Comparison of ENCODE assay signal across 8 cellular contexts in genomic region chr13:23889598-23890224, GRCh38. TPM values are rescaled to one million over a fixed set of nuclear protein-coding genes. Genes with fewer than 3 reads are reported as not detected.
A peak's percentile ranks its signal among the peaks of the same experiment; 100 is the strongest.
DNase-seq lines count a peak whose midpoint lies in the region; ATAC-seq and TF ChIP-seq lines count a peak whose summit lies in the region.

No MANE protein-coding gene starts in this region.

- ATAC-seq in GM21825 (IDR thresholded peaks at IDR 0.05; ENCODE audit: unreplicated experiment) (peak; percentile 1), natural killer cell (no peak)

- peak overlapping the region; percentile 81 to 96 for H3K27ac Mint-ChIP-seq in natural killer cell

- DNase-seq in NCI-H1417 (lab: John Stamatoyannopoulos, UW) = peak in 2 of 3 experiments; percentile 37 to 58
- DNase-seq in NCI-H1417 treated with DMSO at 0.1 percent for 48 hours (lab: John Stamatoyannopoulos, UW) = no peak
- DNase-seq in NCI-H524 treated with DMSO at 0.1 percent for 48 hours (lab: John Stamatoyannopoulos, UW) = peak; percentile 86
- DNase-seq in cerebellum (ENCODE audit: low spot score) = peak; percentile 7
- no peak for DNase-seq in natural killer cell
- DNase-seq in DMS153 (lab: John Stamatoyannopoulos, UW) = no peak
- no peak for DNase-seq in NCI-H2227 (lab: John Stamatoyannopoulos, UW; ENCODE audit: unreplicated experiment)

- peak; percentile 28 for TF ChIP-seq CTCF in natural killer cell (IDR thresholded peaks at IDR 0.05)

- H3K36me3 Mint-ChIP-seq in natural killer cell = no peaks in the 10 kb centered on the region

- no peaks in the 10 kb centered on the region for H3K27me3 Mint-ChIP-seq in natural killer cell (ENCODE audit: low read depth in 2 of 2)

- intact Hi-C loops in natural killer cell (cut with micrococcal nuclease) = loop anchor here (2.0 to 5.0 kb wide), 2 partner anchors 312 to 515 kb away; no protein-coding TSS in a partner anchor

- H3K9me3 Mint-ChIP-seq in natural killer cell = no peaks in the 10 kb centered on the region

- H3K4me1 Mint-ChIP-seq in natural killer cell = peaks cover 21% of the 10 kb centered on the region in 2 donors

- peak overlapping the region; percentile 98 for H3K4me3 Mint-ChIP-seq in natural killer cell

RNA-seq across cellular contexts. Expression of gene MIPEP, which starts 0.5 kb away (rescaled TPM):
- total RNA-seq in cerebellum = 12.1 TPM
- 10 to 100 TPM in 1 of 3 donors, 1 to 10 TPM in 2; 9.7 to 10.1 (median 9.7) TPM for total RNA-seq in natural killer cell

RNA-seq across cellular contexts. Expression of gene C1QTNF9B, which starts 7.6 kb away (rescaled TPM):
- total RNA-seq in cerebellum = not detected
- total RNA-seq in natural killer cell = not detected

Comparison
In these comparisons a context has a peak if more than half of its experiments do, and no peak if none do; other contexts are left out.
1. DNase-seq: peak in NCI-H1417 (2 of 3), NCI-H524 treated with DMSO at 0.1 percent for 48 hours (single experiment) and cerebellum (single experiment); none in NCI-H1417 treated with DMSO at 0.1 percent for 48 hours (single experiment), natural killer cell (single experiment), DMS153 (single experiment) and NCI-H2227 (single experiment).